Comparison of ENCODE assay signal across 24 cellular contexts in the genomic region with DNA sequence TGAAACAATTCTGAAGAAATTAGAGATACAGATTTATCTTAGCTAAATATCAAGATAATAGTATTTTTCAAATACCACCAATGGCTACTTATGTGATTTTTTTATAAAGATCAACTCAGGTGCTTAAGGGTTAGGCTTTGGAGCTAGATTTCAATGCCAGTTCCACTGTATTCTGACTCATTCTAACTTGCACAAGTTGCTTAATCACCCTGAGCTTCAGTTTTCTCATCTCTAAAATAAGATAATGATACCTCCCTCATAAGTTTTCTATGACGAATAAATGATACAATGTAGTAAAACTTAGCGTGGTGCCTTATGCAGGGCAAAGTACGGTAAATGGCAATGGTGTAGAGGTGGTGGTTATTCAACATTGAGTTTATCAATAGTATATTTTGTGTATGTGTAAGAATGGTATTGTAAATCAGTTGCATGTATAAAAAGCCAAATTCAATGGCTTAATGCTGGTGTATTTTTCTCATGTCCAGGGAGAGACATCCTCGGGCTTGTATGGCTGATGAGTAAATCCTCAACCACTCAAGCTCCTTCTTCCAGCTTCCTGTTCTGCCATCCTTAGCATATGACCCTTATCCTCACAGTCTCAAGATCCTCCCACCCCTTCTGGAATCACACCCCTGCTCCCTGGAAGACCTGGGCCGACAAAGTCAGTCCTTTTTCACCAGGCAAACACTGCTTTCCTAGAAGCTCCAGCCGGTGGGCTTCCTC.
DNase-seq lines count a peak whose midpoint lies in the region; ATAC-seq and TF ChIP-seq lines count a peak whose summit lies in the region.
"Had no signal": no experiment of that assay in that cellular context is flagged by ENCODE, and none has a peak within 500 bp of the region (broad histone marks: within the 10 kb centered on the region; RNA-seq: fewer than 3 reads in every experiment).

No MANE protein-coding gene starts in this region.

- H3K27me3 ChIP-seq in breast epithelium (no peaks in the 10 kb centered on the region), adipocyte (replicated peaks; ENCODE audit: control insufficient read depth, insufficient read depth, low read length) (no peaks in the 10 kb centered on the region), gastroesophageal sphincter (no peaks in the 10 kb centered on the region)
- H3K27me3 ChIP-seq: pancreas had no signal

- H3K9ac ChIP-seq in adipocyte (ENCODE audit: low read length): no peak overlapping the region
- H3K9ac ChIP-seq: KMS-11 had no signal

- no peak overlapping the region for H3K27ac Mint-ChIP-seq in MCF 10A (ENCODE audit: low read depth, unreplicated experiment)
- H3K27ac Mint-ChIP-seq: activated B cell treated with CpG ODN at 0.5 μM for 24 hours; activated CD4-positive, alpha-beta memory T cell treated with anti-CD3 and anti-CD28 coated beads for 36 hours; CD8-positive, alpha-beta T cell; memory B cell; stimulated activated memory B cell treated with anti-CD40 and anti-IgM and Interleukin-4, amounts not matched to agents 10 μg/mL and 1 μg/mL and 100 μg/mL, for 72 hours had no signal

- no peak for TF ChIP-seq CTCF in MCF 10A (IDR thresholded peaks at IDR 0.05; ENCODE audit: unreplicated experiment)
- no peak for TF ChIP-seq CTCF in breast epithelium (IDR thresholded peaks at IDR 0.05)
- TF ChIP-seq CTCF in gastroesophageal sphincter (IDR thresholded peaks at IDR 0.05): no peak

- POLR2A ChIA-PET in MCF 10A (lab: Yijun Ruan, JAX): interaction anchor here (0.7 to 3.1 kb wide), 9 partner anchors 9 to 343 kb away, joined by 3 to 17 read pairs (median 3); no protein-coding TSS in a partner anchor

- no peak overlapping the region for H3K4me3 ChIP-seq in breast epithelium
- no peak overlapping the region for H3K4me3 ChIP-seq in adipocyte (ENCODE audit: low read length)
- no peak overlapping the region for H3K4me3 ChIP-seq in gastroesophageal sphincter
- H3K4me3 ChIP-seq: coronary artery, pancreas, thoracic aorta had no signal

- CTCF ChIA-PET in MCF 10A (lab: Yijun Ruan, JAX): interaction anchor here (0.6 to 2.9 kb wide), 6 partner anchors 12 to 1072 kb away, joined by 3 to 8 read pairs (median 4); no protein-coding TSS in a partner anchor

- 73 to 86% methylated on average over 5 to 6 of the region's 6 CpGs for WGBS in gastroesophageal sphincter (ENCODE audit: low coverage in 1 of 2), 2 donors

- no peak overlapping the region for H3K27ac ChIP-seq in breast epithelium
- no peak overlapping the region for H3K27ac ChIP-seq in gastroesophageal sphincter
- H3K27ac ChIP-seq: coronary artery, KMS-11, pancreas, thoracic aorta had no signal

- H3K4me3 Mint-ChIP-seq in MCF 10A (ENCODE audit: unreplicated experiment): no peak overlapping the region
- H3K4me3 Mint-ChIP-seq: activated B cell treated with CpG ODN at 0.5 μM for 24 hours; activated CD4-positive, alpha-beta memory T cell treated with anti-CD3 and anti-CD28 coated beads for 36 hours; CD8-positive, alpha-beta T cell; memory B cell; stimulated activated memory B cell treated with anti-CD40 and anti-IgM and Interleukin-4, amounts not matched to agents 10 μg/mL and 1 μg/mL and 100 μg/mL, for 72 hours had no signal

- TF ChIP-seq EP300 in gastroesophageal sphincter (IDR thresholded peaks at IDR 0.05): no peak

- no peaks in the 10 kb centered on the region for H3K4me1 ChIP-seq in breast epithelium
- H3K4me1 ChIP-seq in adipocyte (ENCODE audit: control insufficient read depth, insufficient read depth, low read length): peaks cover 29% of the 10 kb centered on the region
- no peaks in the 10 kb centered on the region for H3K4me1 ChIP-seq in gastroesophageal sphincter
- H3K4me1 ChIP-seq: pancreas had no signal

- H3K36me3 ChIP-seq in breast epithelium (no peaks in the 10 kb centered on the region), adipocyte (ENCODE audit: control insufficient read depth, insufficient read depth, low read length, severe bottlenecking) (no peaks in the 10 kb centered on the region), gastroesophageal sphincter (no peaks in the 10 kb centered on the region)
- H3K36me3 ChIP-seq: pancreas, thoracic aorta had no signal

- no peak for ATAC-seq in GM18861 (IDR thresholded peaks at IDR 0.05; ENCODE audit: unreplicated experiment)
- no peak for ATAC-seq in HG03095 (IDR thresholded peaks at IDR 0.05; ENCODE audit: unreplicated experiment)
- ATAC-seq in gastroesophageal sphincter: no peak
- ATAC-seq: CD8-positive, alpha-beta T cell; pancreas; sciatic nerve; stimulated activated memory B cell treated with anti-CD40 and anti-IgM and Interleukin-4, amounts not matched to agents 10 μg/mL and 1 μg/mL and 100 μg/mL, for 72 hours had no signal

- H3K9me3 Mint-ChIP-seq in MCF 10A (ENCODE audit: unreplicated experiment): no peaks in the 10 kb centered on the region
- H3K9me3 Mint-ChIP-seq: activated B cell treated with CpG ODN at 0.5 μM for 24 hours; activated CD4-positive, alpha-beta memory T cell treated with anti-CD3 and anti-CD28 coated beads for 36 hours; CD8-positive, alpha-beta T cell; memory B cell had no signal

- H3K9me3 ChIP-seq in breast epithelium (no peaks in the 10 kb centered on the region), adipocyte (ENCODE audit: control insufficient read depth, low read length) (no peaks in the 10 kb centered on the region), gastroesophageal sphincter (no peaks in the 10 kb centered on the region)
- H3K9me3 ChIP-seq: pancreas, thoracic aorta had no signal

- no peaks in the 10 kb centered on the region for H3K36me3 Mint-ChIP-seq in MCF 10A (ENCODE audit: insufficient read depth, unreplicated experiment)
- H3K36me3 Mint-ChIP-seq: activated CD4-positive, alpha-beta memory T cell treated with anti-CD3 and anti-CD28 coated beads for 36 hours; CD8-positive, alpha-beta T cell; memory B cell; stimulated activated memory B cell treated with anti-CD40 and anti-IgM and Interleukin-4, amounts not matched to agents 10 μg/mL and 1 μg/mL and 100 μg/mL, for 72 hours had no signal

- no peaks in the 10 kb centered on the region for H3K27me3 Mint-ChIP-seq in MCF 10A (ENCODE audit: insufficient read depth, unreplicated experiment)
- H3K27me3 Mint-ChIP-seq: activated B cell treated with CpG ODN at 0.5 μM for 24 hours; memory B cell; stimulated activated memory B cell treated with anti-CD40 and anti-IgM and Interleukin-4, amounts not matched to agents 10 μg/mL and 1 μg/mL and 100 μg/mL, for 72 hours had no signal

- TF ChIP-seq POLR2A in breast epithelium (IDR thresholded peaks at IDR 0.05) (no peak), gastroesophageal sphincter (IDR thresholded peaks at IDR 0.05) (no peak)

- peaks cover 35% of the 10 kb centered on the region for H3K4me1 Mint-ChIP-seq in MCF 10A (ENCODE audit: insufficient read depth, unreplicated experiment)
- H3K4me1 Mint-ChIP-seq: activated B cell treated with CpG ODN at 0.5 μM for 24 hours; memory B cell; stimulated activated memory B cell treated with anti-CD40 and anti-IgM and Interleukin-4, amounts not matched to agents 10 μg/mL and 1 μg/mL and 100 μg/mL, for 72 hours had no signal

- intact Hi-C loops in MCF 10A (cut with micrococcal nuclease): loop anchor here (5.0 kb wide), 4 partner anchors 73 to 558 kb away; no protein-coding TSS in a partner anchor
- intact Hi-C loops in breast epithelium (cut with DNase I; ENCODE audit: low total_unique reads): no loop called here

- DNase-seq in MCF 10A (ENCODE audit: unreplicated experiment) (peak; percentile 70), breast epithelium (ENCODE audit: low spot score in 2 of 2) (no peak), adipocyte (ENCODE audit: low read depth) (peak; percentile 59), fibroblast of peridontal ligament (ENCODE audit: extremely low read depth) (peak; percentile 51), NCI-H526 treated with DMSO at 0.1 percent for 48 hours (lab: John Stamatoyannopoulos, UW) (no peak)
- DNase-seq: activated B cell treated with CpG ODN at 0.5 μM for 24 hours; activated CD4-positive, alpha-beta memory T cell treated with anti-CD3 and anti-CD28 coated beads for 36 hours; activated naive CD4-positive, alpha-beta T cell; CD8-positive, alpha-beta T cell; DMS79; NCI-H1092 treated with DMSO at 0.1 percent for 48 hours; NCI-H2081; NCI-H446; NK-92 treated with Interleukin-12 subunit alpha and Interleukin-12 subunit beta, amount 100 ng/mL, for 24 hours; pancreas had no signal

- BruUV-seq in MCF 10A (replicated peaks; lab: Mats Ljungman, UMichigan): no TSS peak

Comparison
In these comparisons a context has a peak if more than half of its experiments do, and no peak if none do; other contexts are left out.
1. DNase-seq: peak in MCF 10A (single experiment), adipocyte (single experiment) and fibroblast of peridontal ligament (single experiment); none in breast epithelium (0 of 2) and NCI-H526 treated with DMSO at 0.1 percent for 48 hours (single experiment).